In the genomic region with DNA sequence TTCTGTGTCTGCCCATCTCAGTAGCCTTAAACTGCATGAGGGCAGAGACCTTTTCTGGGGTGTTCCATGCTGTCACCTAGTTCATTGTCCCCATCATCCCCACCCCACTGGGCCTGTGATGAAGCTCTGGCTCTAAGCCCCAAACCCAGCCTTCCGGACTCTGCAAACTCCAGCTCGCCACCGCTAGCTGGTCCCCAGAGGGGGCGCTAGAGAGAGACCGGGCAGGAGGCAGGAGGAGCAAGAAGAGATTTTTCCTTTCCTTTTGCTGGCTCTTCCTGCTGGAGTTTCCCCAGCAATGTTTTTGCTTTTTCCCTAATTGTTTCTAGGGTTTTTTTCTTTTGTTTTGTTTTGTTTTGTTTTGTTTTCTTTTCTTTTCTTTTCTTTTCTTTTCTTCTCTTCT, we compare ENCODE assay signal across 9 cellular contexts.
A peak's percentile ranks its signal among the peaks of the same experiment; 100 is the strongest.
DNase-seq lines count a peak whose midpoint lies in the region; ATAC-seq lines count a peak whose summit lies in the region.
"Had no signal": no experiment of that assay in that cellular context is flagged by ENCODE, and none has a peak within 500 bp of the region (broad histone marks: within the 10 kb centered on the region; RNA-seq: fewer than 3 reads in every experiment).

No MANE protein-coding gene starts in this region.

- no peak for ATAC-seq in HG02840 (IDR thresholded peaks at IDR 0.05; ENCODE audit: low FRiP score, unreplicated experiment)
- no peak for ATAC-seq in stimulated activated naive B cell treated with anti-CD40 and anti-IgM and Interleukin-4, amounts not matched to agents 10 μg/mL and 1 μg/mL and 100 μg/mL, for 72 hours (replicated peaks)

- H3K27ac Mint-ChIP-seq in stimulated activated naive B cell treated with anti-CD40 and anti-IgM and Interleukin-4, amounts not matched to agents 10 μg/mL and 1 μg/mL and 100 μg/mL, for 72 hours: no peak overlapping the region

- H3K4me3 Mint-ChIP-seq in stimulated activated naive B cell treated with anti-CD40 and anti-IgM and Interleukin-4, amounts not matched to agents 10 μg/mL and 1 μg/mL and 100 μg/mL, for 72 hours: no peak overlapping the region

- H3K9me3 Mint-ChIP-seq in stimulated activated naive B cell treated with anti-CD40 and anti-IgM and Interleukin-4, amounts not matched to agents 10 μg/mL and 1 μg/mL and 100 μg/mL, for 72 hours: peaks cover 0 to 3% of the 10 kb centered on the region in 2 donors

- H3K27me3 Mint-ChIP-seq in stimulated activated naive B cell treated with anti-CD40 and anti-IgM and Interleukin-4, amounts not matched to agents 10 μg/mL and 1 μg/mL and 100 μg/mL, for 72 hours: peaks cover 18 to 28% of the 10 kb centered on the region in 2 donors

- no peaks in the 10 kb centered on the region for H3K4me1 Mint-ChIP-seq in stimulated activated naive B cell treated with anti-CD40 and anti-IgM and Interleukin-4, amounts not matched to agents 10 μg/mL and 1 μg/mL and 100 μg/mL, for 72 hours

- no peaks in the 10 kb centered on the region for H3K36me3 Mint-ChIP-seq in stimulated activated naive B cell treated with anti-CD40 and anti-IgM and Interleukin-4, amounts not matched to agents 10 μg/mL and 1 μg/mL and 100 μg/mL, for 72 hours

- DNase-seq in COR-L47 (lab: John Stamatoyannopoulos, UW): peak; percentile 4
- peak; percentile 42 for DNase-seq in H4 (ENCODE audit: low spot score)
- DNase-seq in SK-N-DZ (ENCODE audit: low spot score): peak; percentile 4
- peak; percentile 81 for DNase-seq in iPS-NIHi7 (ENCODE audit: extremely low spot score)
- no peak for DNase-seq in pons (ENCODE audit: low spot score)
- DNase-seq in activated CD4-positive, alpha-beta T cell treated with anti-CD3 and anti-CD28 coated beads, Interleukin-2, amount 50 U/mL, for 1 hour: no peak
- DNase-seq in stimulated activated naive B cell treated with anti-CD40 and anti-IgM and Interleukin-4, amounts not matched to agents 10 μg/mL and 1 μg/mL and 100 μg/mL, for 72 hours: no peak
- DNase-seq: NCI-H187 treated with DMSO at 0.1 percent for 48 hours had no signal

Comparison
In these comparisons a context has a peak if more than half of its experiments do, and no peak if none do; other contexts are left out.
1. DNase-seq: peak in COR-L47 (single experiment), H4 (single experiment), SK-N-DZ (single experiment) and iPS-NIHi7 (single experiment); none in pons (single experiment), activated CD4-positive, alpha-beta T cell treated with anti-CD3 and anti-CD28 coated beads, Interleukin-2, amount 50 U/mL, for 1 hour (single experiment) and stimulated activated naive B cell treated with anti-CD40 and anti-IgM and Interleukin-4, amounts not matched to agents 10 μg/mL and 1 μg/mL and 100 μg/mL, for 72 hours (single experiment).